In the genomic region with DNA sequence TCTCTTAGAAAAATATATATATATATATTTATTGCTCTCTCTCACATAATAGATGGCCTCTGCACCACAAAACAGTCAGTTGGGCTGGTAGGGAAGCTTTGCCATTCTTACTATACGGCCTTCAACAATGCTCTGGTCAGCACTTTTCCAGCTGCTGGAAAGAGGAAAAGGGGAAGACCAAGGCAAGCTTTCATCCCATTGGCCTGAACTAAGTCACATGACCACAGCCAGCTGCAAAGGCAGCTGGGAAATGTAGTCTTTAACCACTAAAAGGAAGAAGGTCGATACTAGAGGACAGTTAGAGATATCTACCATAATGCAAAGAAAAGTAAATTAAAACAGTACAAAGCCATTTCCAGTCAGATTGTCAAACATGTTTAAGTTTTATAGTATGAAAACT, we compare ENCODE assay signal across 10 cellular contexts. TPM values are rescaled to one million over a fixed set of nuclear protein-coding genes. Genes with fewer than 3 reads are reported as not detected.
DNase-seq lines count a peak whose midpoint lies in the region; ATAC-seq and TF ChIP-seq lines count a peak whose summit lies in the region.
"Had no signal": no experiment of that assay in that cellular context is flagged by ENCODE, and none has a peak within 500 bp of the region (broad histone marks: within the 10 kb centered on the region; RNA-seq: fewer than 3 reads in every experiment).

No MANE protein-coding gene starts in this region.

- in situ Hi-C loops in T47D (cut with HindIII; ENCODE audit: low pct_unique_long_range_greater_than_20kb, low sequenced_read_pairs), result no loop called here

- no peak overlapping the region for H3K27ac ChIP-seq in lung (ENCODE audit: low read depth in 1 of 2, low read length in 1 of 2)
- H3K27ac ChIP-seq: 22Rv1, KMS-11 had no signal

- ATAC-seq in lung (ENCODE audit: insufficient read depth, low FRiP score), result no peak
- ATAC-seq in GM21360 (IDR thresholded peaks at IDR 0.05; ENCODE audit: unreplicated experiment), result no peak
- ATAC-seq in HG02759 (IDR thresholded peaks at IDR 0.05; ENCODE audit: unreplicated experiment), result no peak

- H3K27me3 ChIP-seq in lung (ENCODE audit: control insufficient read depth, insufficient read depth), result no peaks in the 10 kb centered on the region

- H3K4me1 ChIP-seq in lung (ENCODE audit: control insufficient read depth in 2 of 2, insufficient read depth in 2 of 2, low read length in 2 of 2), result peaks cover 0 to 1% of the 10 kb centered on the region in 2 donors

- H3K9me3 ChIP-seq in lung (ENCODE audit: control insufficient read depth in 2 of 2, insufficient read depth in 1 of 2, low read length in 1 of 2), result no peaks in the 10 kb centered on the region

- H3K4me3 ChIP-seq in lung, result no peak overlapping the region

- 52% methylated on average over 2 of the region's 2 CpGs for WGBS in lung, 2 donors

- DNase-seq in NCI-H1417 (lab: John Stamatoyannopoulos, UW) (peak in 2 of 3 experiments; percentile 3 to 17), NCI-H1417 treated with DMSO at 0.1 percent for 48 hours (lab: John Stamatoyannopoulos, UW) (no peak), NCI-H2196 (lab: John Stamatoyannopoulos, UW; ENCODE audit: unreplicated experiment) (peak; percentile 22), T47D (ENCODE audit: low read depth in 1 of 2, low spot score in 1 of 2) (peak; percentile 74 to 84), lung (ENCODE audit: low spot score) (peak; percentile 54)
- no peak for DNase-seq in activated CD8-positive, alpha-beta memory T cell treated with anti-CD3 and anti-CD28 coated beads for 24 hours

- TF ChIP-seq CTCF in lung (IDR thresholded peaks at IDR 0.05; ENCODE audit: control extremely low read depth, extremely low read depth), result no peak

- H3K36me3 ChIP-seq in lung (ENCODE audit: control insufficient read depth in 2 of 2, insufficient read depth in 2 of 2, low read length in 2 of 2), result no peaks in the 10 kb centered on the region

RNA-seq across cellular contexts. Expression of a gene that starts 58.4 kb away (rescaled TPM):
- total RNA-seq in lung, result 10 to 100 TPM in 1 of 2 donors, 1 to 10 TPM in 1; 7.8 to 19.3 TPM
- polyA plus RNA-seq in lung, result 1 to 10 TPM; 5.7 to 8.1 TPM

Comparison
In these comparisons a context has a peak if more than half of its experiments do, and no peak if none do; other contexts are left out.
1. DNase-seq: peak in NCI-H1417 (2 of 3), NCI-H2196 (single experiment), T47D (2 of 2) and lung (single experiment); none in NCI-H1417 treated with DMSO at 0.1 percent for 48 hours (single experiment) and activated CD8-positive, alpha-beta memory T cell treated with anti-CD3 and anti-CD28 coated beads for 24 hours (single experiment).